ENCODE assay signal across 16 cellular contexts in the genomic region with DNA sequence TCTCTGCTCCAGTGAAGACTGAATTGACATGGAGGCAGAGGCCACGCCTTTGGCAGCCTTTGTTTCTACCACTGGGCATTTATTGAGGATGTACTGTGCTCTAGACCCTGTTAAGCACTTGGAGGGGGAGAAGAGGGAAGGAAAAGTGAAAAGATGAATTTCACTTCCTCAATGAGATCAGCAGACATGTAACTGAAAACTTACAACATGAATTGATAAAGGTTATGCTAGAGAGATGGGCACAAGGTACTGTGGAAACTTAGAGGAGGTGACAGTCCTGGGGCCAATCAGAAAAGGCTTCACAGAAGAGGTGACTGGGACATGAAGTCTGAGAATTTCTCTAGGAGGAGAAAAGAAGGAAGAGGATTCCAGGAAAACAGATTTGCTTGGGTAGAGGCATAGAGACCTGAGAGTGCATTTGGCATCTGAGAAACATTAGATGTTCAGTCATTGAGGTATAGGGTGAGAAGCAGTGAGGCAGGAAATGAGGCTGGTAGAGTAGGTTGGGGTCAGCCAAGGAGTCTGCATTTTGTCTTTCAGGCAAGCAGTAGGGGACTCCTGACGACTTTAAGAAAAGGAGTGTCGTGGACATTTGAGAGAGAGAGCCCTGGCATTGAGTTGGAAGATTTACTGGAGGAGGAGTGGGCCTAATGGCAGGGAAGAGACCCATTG.
"Had no signal": no experiment of that assay in that cellular context is flagged by ENCODE, and none has a peak within 500 bp of the region (broad histone marks: within the 10 kb centered on the region; RNA-seq: fewer than 3 reads in every experiment).

No MANE protein-coding gene starts in this region.

- H3K36me3 Mint-ChIP-seq: activated naive CD4-positive, alpha-beta T cell treated with anti-CD3 and anti-CD28 coated beads, Interleukin-2, amount 50 U/mL, for 72 hours had no signal

- ATAC-seq: activated naive CD4-positive, alpha-beta T cell treated with anti-CD3 and anti-CD28 coated beads, Interleukin-2, amount 50 U/mL, for 72 hours; activated T-cell treated with anti-CD3 and anti-CD28 coated beads, Interleukin-2, amount 50 U/mL, for 72 hours; gastroesophageal sphincter; left ventricle myocardium superior; stimulated activated naive CD8-positive, alpha-beta T cell treated with anti-CD3 and anti-CD28 coated beads, Interleukin-15, amount 100 ng/mL, for 72 hours had no signal

- H3K27ac Mint-ChIP-seq: activated T-cell treated with anti-CD3 and anti-CD28 coated beads, Interleukin-2, amount 50 U/mL, for 72 hours; progenitor cell of endocrine pancreas; stimulated activated naive CD8-positive, alpha-beta T cell treated with anti-CD3 and anti-CD28 coated beads, Interleukin-15, amount 100 ng/mL, for 72 hours had no signal

- H3K36me3 ChIP-seq: adrenal gland had no signal

- DNase-seq: activated CD4-positive, alpha-beta T cell treated with anti-CD3 and anti-CD28 coated beads for 1 hour; activated CD8-positive, alpha-beta memory T cell treated with anti-CD3 and anti-CD28 coated beads for 24 hours; activated gamma-delta T cell treated with Interleukin-2 at 50 U/mL for 16 hours; activated T-cell treated with anti-CD3 and anti-CD28 coated beads, Interleukin-2, amount 50 U/mL, for 72 hours; dermis blood vessel endothelial cell; effector memory CD4-positive, alpha-beta T cell; left ventricle myocardium superior; occipital lobe; stimulated activated naive CD8-positive, alpha-beta T cell treated with anti-CD3 and anti-CD28 coated beads, Interleukin-15, amount 100 ng/mL, for 72 hours; trophoblast cell had no signal

- H3K4me3 ChIP-seq: adrenal gland, esophagus muscularis mucosa, gastroesophageal sphincter, skin epidermis had no signal

- H3K4me1 Mint-ChIP-seq: stimulated activated naive CD8-positive, alpha-beta T cell treated with anti-CD3 and anti-CD28 coated beads, Interleukin-15, amount 100 ng/mL, for 72 hours had no signal

- H3K9me3 ChIP-seq: adrenal gland, esophagus muscularis mucosa, gastroesophageal sphincter had no signal

- H3K27me3 ChIP-seq: adrenal gland, esophagus muscularis mucosa, gastroesophageal sphincter had no signal

- H3K9me3 Mint-ChIP-seq: activated naive CD4-positive, alpha-beta T cell treated with anti-CD3 and anti-CD28 coated beads, Interleukin-2, amount 50 U/mL, for 72 hours; activated T-cell treated with anti-CD3 and anti-CD28 coated beads, Interleukin-2, amount 50 U/mL, for 72 hours; stimulated activated naive CD8-positive, alpha-beta T cell treated with anti-CD3 and anti-CD28 coated beads, Interleukin-15, amount 100 ng/mL, for 72 hours had no signal

- H3K4me3 Mint-ChIP-seq: activated T-cell treated with anti-CD3 and anti-CD28 coated beads, Interleukin-2, amount 50 U/mL, for 72 hours; stimulated activated naive CD8-positive, alpha-beta T cell treated with anti-CD3 and anti-CD28 coated beads, Interleukin-15, amount 100 ng/mL, for 72 hours had no signal

- H3K27ac ChIP-seq: adrenal gland, esophagus muscularis mucosa, gastroesophageal sphincter, skin epidermis had no signal

- H3K27me3 Mint-ChIP-seq: progenitor cell of endocrine pancreas; stimulated activated naive CD8-positive, alpha-beta T cell treated with anti-CD3 and anti-CD28 coated beads, Interleukin-15, amount 100 ng/mL, for 72 hours had no signal
